27 cellular contexts compared by ENCODE assay signal in the genomic region with DNA sequence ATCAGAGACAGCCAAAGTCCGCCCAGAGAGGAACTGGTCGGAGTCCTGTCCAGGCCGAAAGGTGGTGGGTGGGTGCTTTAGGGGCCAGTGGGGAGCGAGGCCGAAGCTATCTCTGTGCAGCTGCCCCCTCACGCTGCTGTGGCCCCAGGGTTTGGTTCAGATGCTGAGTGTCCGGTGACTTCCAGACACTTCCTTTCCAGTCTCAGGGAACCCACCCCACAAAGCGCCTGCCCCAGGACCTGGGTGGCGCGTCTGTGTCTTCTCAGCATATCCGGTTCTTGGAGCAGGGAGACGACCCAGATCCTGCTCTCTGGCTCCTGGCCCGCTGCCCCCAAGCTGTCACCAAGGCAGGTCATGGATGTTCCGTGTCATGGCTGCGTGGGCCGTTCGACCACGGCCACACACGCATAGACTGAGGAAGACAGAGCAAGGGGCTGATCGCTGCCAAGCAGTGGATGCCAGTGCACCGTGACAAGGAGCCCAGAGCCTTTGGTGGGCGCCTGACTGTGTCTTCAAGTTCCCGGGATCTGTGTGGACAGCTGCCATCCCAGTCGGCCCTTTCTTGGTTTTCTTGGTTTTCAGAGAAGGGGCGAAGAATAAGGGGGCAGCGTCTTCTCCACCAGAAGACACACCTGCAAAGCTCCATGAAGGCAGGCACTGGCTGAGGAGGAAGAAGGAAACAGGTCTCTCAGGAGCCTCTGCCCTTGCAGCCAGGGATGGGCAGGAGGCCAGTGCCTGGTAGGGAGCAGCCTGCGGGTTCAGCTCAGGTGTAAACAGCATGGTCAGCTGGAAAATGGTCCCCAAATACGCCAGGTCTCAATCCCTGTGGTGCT. TPM values are rescaled to one million over a fixed set of nuclear protein-coding genes. Genes with fewer than 3 reads are reported as not detected.
DNase-seq lines count a peak whose midpoint lies in the region; ATAC-seq, FAIRE-seq and TF ChIP-seq lines count a peak whose summit lies in the region.
"Had no signal": no experiment of that assay in that cellular context is flagged by ENCODE, and none has a peak within 500 bp of the region (broad histone marks: within the 10 kb centered on the region; RNA-seq: fewer than 3 reads in every experiment).

No MANE protein-coding gene starts in this region.

- H2AFZ ChIP-seq in IMR-90 (replicated peaks; ENCODE audit: low read length, poor library complexity) = peak overlapping the region; percentile 72
- H2AFZ ChIP-seq in HepG2 (ENCODE audit: low read length) = no peak overlapping the region
- H2AFZ ChIP-seq: parathyroid adenoma had no signal

- H3K4me3 Mint-ChIP-seq in endodermal cell = no peak overlapping the region
- H3K4me3 Mint-ChIP-seq: activated CD4-positive, alpha-beta T cell treated with anti-CD3 and anti-CD28 coated beads for 36 hours; activated CD8-positive, alpha-beta T cell treated with anti-CD3 and anti-CD28 coated beads for 36 hours; activated naive CD4-positive, alpha-beta T cell treated with anti-CD3 and anti-CD28 coated beads, Interleukin-2, amount 10 ng/mL, durations not matched to agents 7 days and 5 days; activated T-helper 1 cell treated with anti-CD3 and anti-CD28 coated beads, Interleukin-12 subunit alpha, Interleukin-12 subunit beta, Interleukin-2, Interleukin-4 antibody, amounts not matched to agents 30 ng/mL and 10 ng/mL and 1 ng/mL, durations not matched to agents 14 hours and 24 hours and 36 hours; type B pancreatic cell had no signal

- no peak overlapping the region for H3K4me3 ChIP-seq in IMR-90 (ENCODE audit: insufficient read depth, low read depth, low read length)
- no peak overlapping the region for H3K4me3 ChIP-seq in endodermal cell (ENCODE audit: low read length)
- H3K4me3 ChIP-seq in HepG2 (replicated peaks in 1 of 3; ENCODE audit: insufficient read depth in 1 of 3, low read depth in 2 of 3, low read length in 3 of 3) = peak overlapping the region in 1 of 3 experiments; percentile 17; a peak in 1 of 6 replicates
- no peak overlapping the region for H3K4me3 ChIP-seq in psoas muscle
- H3K4me3 ChIP-seq: coronary artery had no signal

- no peak overlapping the region for H3K9ac ChIP-seq in IMR-90 (ENCODE audit: low read depth, low read length)
- no peak overlapping the region for H3K9ac ChIP-seq in endodermal cell (ENCODE audit: extremely low read depth, low read length, poor library complexity, severe bottlenecking)
- H3K9ac ChIP-seq in HepG2 (ENCODE audit: insufficient read depth, low read depth, low read length) = no peak overlapping the region
- H3K9ac ChIP-seq: parathyroid adenoma had no signal

- H2BK120ac ChIP-seq in IMR-90 (ENCODE audit: low read depth, low read length) = no peak overlapping the region

- TF ChIP-seq CTCF in IMR-90 (conservative IDR thresholded peaks at IDR 0.05; ENCODE audit: low read depth, low read length) = no peak
- no peak for TF ChIP-seq CTCF in endodermal cell (conservative IDR thresholded peaks at IDR 0.05)
- TF ChIP-seq CTCF in HepG2 (CRISPR knock-in tag; IDR thresholded peaks at IDR 0.05) = no peak; the same call in 1 of the 2 replicates
- TF ChIP-seq CTCF in psoas muscle (IDR thresholded peaks at IDR 0.05) = no peak

- H3K36me3 ChIP-seq in IMR-90 (ENCODE audit: control insufficient read depth, insufficient read depth, low read length) (no peaks in the 10 kb centered on the region), endodermal cell (ENCODE audit: control insufficient read depth, insufficient read depth, low read length) (no peaks in the 10 kb centered on the region), HepG2 (replicated peaks in 1 of 2; ENCODE audit: control insufficient read depth in 1 of 2, insufficient read depth in 2 of 2, low read length in 2 of 2) (no peaks in the 10 kb centered on the region), psoas muscle (ENCODE audit: insufficient read depth in 1 of 2, low read depth in 1 of 2) (no peaks in the 10 kb centered on the region)

- dilution Hi-C loops in IMR-90 (cut with HindIII; ENCODE audit: low sequenced_read_pairs, unreplicated experiment) = no loop called here

- H2BK15ac ChIP-seq in IMR-90 (ENCODE audit: low read depth, low read length) = no peak overlapping the region

- no peak overlapping the region for H3K4ac ChIP-seq in IMR-90 (ENCODE audit: low read depth, low read length)

- TF ChIP-seq POLR2A in IMR-90 (IDR thresholded peaks at IDR 0.05; ENCODE audit: low read depth, low read length) (no peak), HepG2 (IDR thresholded peaks at IDR 0.05; ENCODE audit: insufficient read depth in 1 of 2, low read depth in 2 of 2, low read length in 2 of 2) (no peak)

- no peak overlapping the region for H3K27ac ChIP-seq in IMR-90 (ENCODE audit: insufficient read depth, low read length)
- no peak overlapping the region for H3K27ac ChIP-seq in endodermal cell (ENCODE audit: low read depth, low read length)
- H3K27ac ChIP-seq in HepG2 (ENCODE audit: extremely low read length, insufficient read depth, low read length) = no peak overlapping the region
- H3K27ac ChIP-seq in psoas muscle = no peak overlapping the region
- H3K27ac ChIP-seq: coronary artery, parathyroid adenoma had no signal

- intact Hi-C loops in IMR-90 (cut with micrococcal nuclease) (no loop called here), HepG2 (cut with micrococcal nuclease; ENCODE audit: unreplicated experiment) (no loop called here), psoas muscle (cut with DNase I) (no loop called here)

- in situ Hi-C loops in IMR-90 (cut with MboI; ENCODE audit: low sequenced_read_pairs) = loop anchor here (10.0 kb wide), 1 partner anchor 57 kb away; no protein-coding TSS in a partner anchor
- in situ Hi-C loops in HepG2 (cut with HindIII; ENCODE audit: extremely low pct_ligation_motif_present, low pct_unique_long_range_greater_than_20kb) = no loop called here

- H3K18ac ChIP-seq in IMR-90 (ENCODE audit: low read depth, low read length) = no peak overlapping the region

- no peak overlapping the region for H4K91ac ChIP-seq in IMR-90 (ENCODE audit: insufficient read depth, low read depth, low read length)

- H3K9me3 ChIP-seq in IMR-90 (ENCODE audit: control insufficient read depth, insufficient read depth, low read length) = no peaks in the 10 kb centered on the region; the same call in none of the 2 replicates
- H3K9me3 ChIP-seq in endodermal cell (ENCODE audit: control insufficient read depth, low read length) = peaks cover 10% of the 10 kb centered on the region
- peaks cover 7% of the 10 kb centered on the region; the same call in 1 of the 2 replicates for H3K9me3 ChIP-seq in HepG2 (ENCODE audit: low read length)
- no peaks in the 10 kb centered on the region for H3K9me3 ChIP-seq in psoas muscle

- H2BK5ac ChIP-seq in IMR-90 (ENCODE audit: low read depth, low read length, poor library complexity, severe bottlenecking) = no peak overlapping the region

- no peaks in the 10 kb centered on the region for H3K79me2 ChIP-seq in HepG2 (ENCODE audit: insufficient read depth, low read length)
- H3K79me2 ChIP-seq: parathyroid adenoma had no signal

- no peak for TF ChIP-seq RAD21 in IMR-90 (IDR thresholded peaks at IDR 0.05; ENCODE audit: low read length)
- no peak for TF ChIP-seq RAD21 in HepG2 (CRISPR knock-in tag; IDR thresholded peaks at IDR 0.05)

- no peak for TF ChIP-seq EP300 in HepG2 (IDR thresholded peaks at IDR 0.05; ENCODE audit: low read depth in 2 of 2, low read length in 2 of 2)
- no peak for TF ChIP-seq EP300 in HepG2 (CRISPR knock-in tag; IDR thresholded peaks at IDR 0.05; ENCODE audit: borderline replicate concordance)

- H2AK5ac ChIP-seq in IMR-90 (ENCODE audit: low read depth, low read length) = peak overlapping the region; percentile 56

- H3K4me2 ChIP-seq in IMR-90 (ENCODE audit: low read depth, low read length) = no peak overlapping the region
- H3K4me2 ChIP-seq in HepG2 (ENCODE audit: low read depth, low read length) = peak overlapping the region; percentile 46

- FAIRE-seq in HepG2 (lab: Jason Lieb, UNC) = no peak
- FAIRE-seq: GM12892, H54 had no signal

- H2AK9ac ChIP-seq in IMR-90 (replicated peaks; ENCODE audit: low read depth, low read length, poor library complexity) = peak overlapping the region; percentile 39

- no TSS peak for BruUV-seq in IMR-90 (replicated peaks; lab: Mats Ljungman, UMichigan)
- BruUV-seq in HepG2 (replicated peaks; lab: Mats Ljungman, UMichigan) = no TSS peak

- no peak overlapping the region for H3K56ac ChIP-seq in IMR-90 (ENCODE audit: extremely low read depth, insufficient read depth, low read length)

- H3K9me3 Mint-ChIP-seq in endodermal cell = peaks cover 7% of the 10 kb centered on the region
- H3K9me3 Mint-ChIP-seq: activated CD8-positive, alpha-beta T cell treated with anti-CD3 and anti-CD28 coated beads for 36 hours; activated naive CD4-positive, alpha-beta T cell treated with anti-CD3 and anti-CD28 coated beads, Interleukin-2, amount 10 ng/mL, durations not matched to agents 7 days and 5 days; type B pancreatic cell had no signal

- H3K79me1 ChIP-seq in IMR-90 (ENCODE audit: low read depth in 1 of 2, low read length in 2 of 2) = no peaks in the 10 kb centered on the region; a peak in 1 of 4 replicates

- peaks cover 4% of the 10 kb centered on the region for H3K36me3 Mint-ChIP-seq in endodermal cell (ENCODE audit: low read depth)
- H3K36me3 Mint-ChIP-seq: activated naive CD4-positive, alpha-beta T cell treated with anti-CD3 and anti-CD28 coated beads, Interleukin-2, amount 10 ng/mL, durations not matched to agents 7 days and 5 days; type B pancreatic cell had no signal

- H4K20me1 ChIP-seq in IMR-90 (ENCODE audit: insufficient read depth, low read length) (no peaks in the 10 kb centered on the region), HepG2 (ENCODE audit: insufficient read depth, low read length) (no peaks in the 10 kb centered on the region)

- peaks cover 24% of the 10 kb centered on the region; the same call in 1 of the 2 replicates for H3K9me1 ChIP-seq in IMR-90 (ENCODE audit: insufficient read depth, low read length)

- H3K27ac Mint-ChIP-seq in endodermal cell = no peak overlapping the region
- H3K27ac Mint-ChIP-seq: activated CD4-positive, alpha-beta T cell treated with anti-CD3 and anti-CD28 coated beads for 36 hours; activated CD8-positive, alpha-beta T cell treated with anti-CD3 and anti-CD28 coated beads for 36 hours; activated naive CD4-positive, alpha-beta T cell treated with anti-CD3 and anti-CD28 coated beads, Interleukin-2, amount 10 ng/mL, durations not matched to agents 7 days and 5 days; activated T-helper 1 cell treated with anti-CD3 and anti-CD28 coated beads, Interleukin-12 subunit alpha, Interleukin-12 subunit beta, Interleukin-2, Interleukin-4 antibody, amounts not matched to agents 30 ng/mL and 10 ng/mL and 1 ng/mL, durations not matched to agents 14 hours and 24 hours and 36 hours; type B pancreatic cell had no signal

- H4K8ac ChIP-seq in IMR-90 (ENCODE audit: low read depth in 2 of 2, low read length in 2 of 2) = no peak overlapping the region

- peaks cover 17% of the 10 kb centered on the region for H3K4me1 ChIP-seq in IMR-90 (ENCODE audit: control insufficient read depth, insufficient read depth, low read length)
- H3K4me1 ChIP-seq in endodermal cell (ENCODE audit: control insufficient read depth, insufficient read depth, low read length) = no peaks in the 10 kb centered on the region
- H3K4me1 ChIP-seq in HepG2 (ENCODE audit: insufficient read depth, low read length) = peaks cover 64% of the 10 kb centered on the region
- H3K4me1 ChIP-seq in psoas muscle = peaks cover under 1% of the 10 kb centered on the region
- H3K4me1 ChIP-seq: parathyroid adenoma had no signal

- no peaks in the 10 kb centered on the region for H3K27me3 ChIP-seq in IMR-90 (ENCODE audit: control insufficient read depth, insufficient read depth, low read length)
- no peaks in the 10 kb centered on the region for H3K27me3 ChIP-seq in endodermal cell (ENCODE audit: control insufficient read depth, insufficient read depth, low read length, poor library complexity, severe bottlenecking)
- H3K27me3 ChIP-seq in HepG2 (ENCODE audit: control insufficient read depth in 1 of 2, insufficient read depth in 2 of 2, low read length in 2 of 2) = peaks cover 5 to 42% of the 10 kb centered on the region in 2 experiments
- H3K27me3 ChIP-seq in psoas muscle (ENCODE audit: insufficient read depth in 3 of 3, low read length in 2 of 3) = peaks cover 0 to 53% (median 14%) of the 10 kb centered on the region in 3 donors

- no peak overlapping the region for H3K14ac ChIP-seq in IMR-90 (replicated peaks; ENCODE audit: low read depth, low read length)

- H3K27me3 Mint-ChIP-seq in endodermal cell (ENCODE audit: insufficient read depth) = no peaks in the 10 kb centered on the region
- H3K27me3 Mint-ChIP-seq: type B pancreatic cell had no signal

- 96% methylated on average over 4 of the region's 28 CpGs; no CpG with 5 or more reads in 1 of the 2 experiments for WGBS in IMR-90 (ENCODE audit: extremely low coverage in 2 of 2, insufficient read length in 1 of 2), 2 experiments
- WGBS in endodermal cell (ENCODE audit: insufficient coverage in 1 of 2, insufficient read length in 1 of 2), 2 experiments = 94 to 96% methylated on average over 20 to 28 of the region's 28 CpGs
- WGBS in HepG2 (ENCODE audit: low lambda C conversion rate) = 62% methylated on average over 17 of the region's 28 CpGs
- 90 to 94% (median 93%) methylated on average over 28 of the region's 28 CpGs for WGBS in psoas muscle, 3 donors

- H3K4me1 Mint-ChIP-seq in endodermal cell = peaks cover 12% of the 10 kb centered on the region
- H3K4me1 Mint-ChIP-seq: activated CD4-positive, alpha-beta T cell treated with anti-CD3 and anti-CD28 coated beads for 36 hours; activated naive CD4-positive, alpha-beta T cell treated with anti-CD3 and anti-CD28 coated beads, Interleukin-2, amount 10 ng/mL, durations not matched to agents 7 days and 5 days had no signal

- POLR2A ChIA-PET in IMR-90 (lab: Charles Lee; ENCODE audit: unreplicated experiment) = no interaction called here
- POLR2A ChIA-PET in HepG2 (lab: Yijun Ruan, JAX) = interaction anchor here (2.3 kb wide), 2 partner anchors 16 to 28 kb away, joined by 5 to 8 read pairs; no protein-coding TSS in a partner anchor

- H4K5ac ChIP-seq in IMR-90 (ENCODE audit: low read depth, low read length) = no peak overlapping the region

- DNase-seq in IMR-90 (no peak), endodermal cell (peak; percentile 41), HepG2 (ENCODE audit: low spot score) (no peak), psoas muscle (peak; percentile 9 to 46), amniotic stem cell (lab: John Stamatoyannopoulos, UW) (no peak), NCI-H524 (lab: John Stamatoyannopoulos, UW) (no peak)
- DNase-seq: activated CD4-positive, alpha-beta T cell treated with anti-CD3 and anti-CD28 coated beads for 36 hours; activated CD8-positive, alpha-beta memory T cell treated with anti-CD3 and anti-CD28 coated beads, Interleukin-2, amount 50 U/mL, for 48 hours; activated CD8-positive, alpha-beta T cell treated with anti-CD3 and anti-CD28 coated beads for 36 hours; activated naive CD4-positive, alpha-beta T cell treated with anti-CD3 and anti-CD28 coated beads, Interleukin-2, amount 10 ng/mL, durations not matched to agents 7 days and 5 days; anterior cingulate cortex; C1 segment of cervical spinal cord; effector memory CD4-positive, alpha-beta T cell; Kasumi-1; mammary epithelial cell; NCI-H1436; NCI-H2081; NCI-H2227 treated with DMSO at 0.1 percent for 48 hours; stimulated activated CD4-positive, alpha-beta T cell treated with anti-CD3 and anti-CD28 coated beads, Interleukin-15, amount 100 ng/mL, for 24 hours; stimulated activated CD4-positive, alpha-beta T cell treated with anti-CD3 and anti-CD28 coated beads, Interleukin-4, amount 100 ng/mL, for 4 hours had no signal

- CTCF ChIA-PET in IMR-90 (lab: Yijun Ruan, JAX) (no interaction called here), HepG2 (lab: Yijun Ruan, JAX; ENCODE audit: low intra/inter-chr PET ratio, low total read pairs) (no interaction called here)

- no peak overlapping the region for H3K23ac ChIP-seq in IMR-90 (ENCODE audit: low read depth, low read length)

- ATAC-seq in IMR-90 (ENCODE audit: low read depth) (no peak), HepG2 (no peak), psoas muscle (no peak), HG03135 (IDR thresholded peaks at IDR 0.05; ENCODE audit: unreplicated experiment) (no peak)
- ATAC-seq: activated CD4-positive, alpha-beta T cell treated with anti-CD3 and anti-CD28 coated beads for 36 hours; activated CD8-positive, alpha-beta T cell treated with anti-CD3 and anti-CD28 coated beads for 36 hours had no signal

- H2BK20ac ChIP-seq in IMR-90 (ENCODE audit: low read depth, low read length) = peak overlapping the region; percentile 25; the same call in 1 of the 2 replicates

RNA-seq across cellular contexts. Expression of a gene that starts 22.9 kb away (rescaled TPM):
- total RNA-seq in IMR-90 (2012; rRNA removed) = 4.3 and 6.7 TPM in 2 replicates
- polyA plus RNA-seq in IMR-90 (2012; rRNA removed) = 46.7 and 52.6 TPM in 2 replicates
- 66.0 and 124 TPM in 2 replicates for polyA plus RNA-seq in IMR-90 (2012; cell fraction: cytosol; rRNA removed)
- 136 and 394 TPM in 2 replicates for polyA plus RNA-seq in IMR-90 (2012; cell fraction: nucleus; rRNA removed; ENCODE audit: low replicate concordance)
- total RNA-seq in endodermal cell = 100 to 1,000 TPM; 332 to 398 TPM
- 216 TPM for polyA plus RNA-seq in endodermal cell (2013, experiment 1 of 2)
- polyA plus RNA-seq in endodermal cell (2013, experiment 2 of 2) = 213 TPM
- total RNA-seq in HepG2 (2016; rRNA removed; fragmentation: Illumina TruSeq; extraction: Trizol) = 21.2 and 102 TPM in 2 replicates
- 5.5 and 5.6 TPM in 2 replicates for total RNA-seq in HepG2 (2016; cell fraction: cytosol; rRNA removed; fragmentation: Illumina TruSeq; extraction: Trizol; ENCODE audit: low read depth)
- 18.4 and 106 TPM in 2 replicates for total RNA-seq in HepG2 (2016; cell fraction: insoluble cytoplasmic fraction; rRNA removed; fragmentation: Illumina TruSeq; extraction: Trizol)
- 10.8 and 11.6 TPM in 2 replicates for total RNA-seq in HepG2 (2016; cell fraction: membrane; rRNA removed; fragmentation: Illumina TruSeq; extraction: Trizol)
- 122 and 150 TPM in 2 replicates for total RNA-seq in HepG2 (2016; cell fraction: nucleus; rRNA removed; fragmentation: Illumina TruSeq; extraction: Trizol)
- 79.0 and 128 TPM in 2 replicates for polyA plus RNA-seq in HepG2 (2011; rRNA removed)
- 51.6 and 89.8 TPM in 2 replicates for polyA plus RNA-seq in HepG2 (2011; cell fraction: cytosol; rRNA removed)
- polyA plus RNA-seq in HepG2 (2011; cell fraction: nucleus; rRNA removed) = 1,622 and 2,194 TPM in 2 replicates
- 59.0 and 129 TPM in 2 replicates for polyA plus RNA-seq in HepG2 (2012)
- polyA plus RNA-seq in HepG2 (2016; cell fraction: cytosol; fragmentation: Illumina TruSeq; extraction: Trizol; ENCODE audit: low read depth) = 4.3 and 4.4 TPM in 2 replicates
- 20.7 and 26.9 TPM in 2 replicates for polyA plus RNA-seq in HepG2 (2016; cell fraction: insoluble cytoplasmic fraction; fragmentation: Illumina TruSeq; extraction: Trizol; ENCODE audit: low read depth)
- polyA plus RNA-seq in HepG2 (2016; cell fraction: membrane; fragmentation: Illumina TruSeq; extraction: Trizol; ENCODE audit: low read depth) = 5.0 and 6.2 TPM in 2 replicates
- polyA plus RNA-seq in HepG2 (2016; cell fraction: nucleus; fragmentation: Illumina TruSeq; extraction: Trizol; ENCODE audit: insufficient read depth, low read depth) = 308 and 331 TPM in 2 replicates
- 0.09 and 44.3 TPM in 2 replicates for polyA minus RNA-seq in HepG2 (2011; rRNA and poly(A)+ RNA removed; ENCODE audit: low replicate concordance)
- polyA minus RNA-seq in HepG2 (2011; cell fraction: cytosol; rRNA and poly(A)+ RNA removed) = 36.9 and 37.7 TPM in 2 replicates
- 46.7 and 51.1 TPM in 2 replicates for polyA minus RNA-seq in HepG2 (2011; cell fraction: nucleus; rRNA and poly(A)+ RNA removed)
- 10 to 100 TPM; 11.6 to 21.1 (median 15.1) TPM for total RNA-seq in psoas muscle
- polyA plus RNA-seq in psoas muscle = 10 to 100 TPM in 2 of 3 donors, 1 to 10 TPM in 1; 4.8 to 25.3 (median 11.3) TPM

Comparison
In these comparisons a context has a peak if more than half of its experiments do, and no peak if none do; other contexts are left out.
1. DNase-seq: peak in endodermal cell (single experiment) and psoas muscle (2 of 2); none in IMR-90 (single experiment), HepG2 (single experiment), amniotic stem cell (single experiment) and NCI-H524 (0 of 2).